In the genomic region with DNA sequence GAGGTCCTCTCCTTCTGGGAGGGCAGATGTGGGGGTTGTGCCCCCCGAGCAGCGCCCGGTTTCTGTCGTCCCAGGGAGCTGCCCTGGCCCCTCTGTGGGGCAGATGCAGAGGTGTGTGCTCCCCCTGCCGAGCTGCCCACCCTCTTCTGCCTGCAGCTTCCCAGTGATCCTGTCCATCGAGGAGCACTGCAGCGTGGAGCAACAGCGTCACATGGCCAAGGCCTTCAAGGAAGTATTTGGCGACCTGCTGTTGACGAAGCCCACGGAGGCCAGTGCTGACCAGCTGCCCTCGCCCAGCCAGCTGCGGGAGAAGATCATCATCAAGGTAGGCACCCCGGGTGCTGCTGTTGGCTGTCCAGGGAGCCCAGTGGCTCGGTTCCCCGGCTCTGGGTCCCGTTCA, we compare ENCODE assay signal across 1 cellular context.
TF ChIP-seq lines count a peak whose summit lies in the region.

No MANE protein-coding gene starts in this region.

TF ChIP-seq in GM12878, 131 proteins besides CTCF, POLR2A, EP300 and RAD21:
- TF ChIP-seq, protein P1, sequence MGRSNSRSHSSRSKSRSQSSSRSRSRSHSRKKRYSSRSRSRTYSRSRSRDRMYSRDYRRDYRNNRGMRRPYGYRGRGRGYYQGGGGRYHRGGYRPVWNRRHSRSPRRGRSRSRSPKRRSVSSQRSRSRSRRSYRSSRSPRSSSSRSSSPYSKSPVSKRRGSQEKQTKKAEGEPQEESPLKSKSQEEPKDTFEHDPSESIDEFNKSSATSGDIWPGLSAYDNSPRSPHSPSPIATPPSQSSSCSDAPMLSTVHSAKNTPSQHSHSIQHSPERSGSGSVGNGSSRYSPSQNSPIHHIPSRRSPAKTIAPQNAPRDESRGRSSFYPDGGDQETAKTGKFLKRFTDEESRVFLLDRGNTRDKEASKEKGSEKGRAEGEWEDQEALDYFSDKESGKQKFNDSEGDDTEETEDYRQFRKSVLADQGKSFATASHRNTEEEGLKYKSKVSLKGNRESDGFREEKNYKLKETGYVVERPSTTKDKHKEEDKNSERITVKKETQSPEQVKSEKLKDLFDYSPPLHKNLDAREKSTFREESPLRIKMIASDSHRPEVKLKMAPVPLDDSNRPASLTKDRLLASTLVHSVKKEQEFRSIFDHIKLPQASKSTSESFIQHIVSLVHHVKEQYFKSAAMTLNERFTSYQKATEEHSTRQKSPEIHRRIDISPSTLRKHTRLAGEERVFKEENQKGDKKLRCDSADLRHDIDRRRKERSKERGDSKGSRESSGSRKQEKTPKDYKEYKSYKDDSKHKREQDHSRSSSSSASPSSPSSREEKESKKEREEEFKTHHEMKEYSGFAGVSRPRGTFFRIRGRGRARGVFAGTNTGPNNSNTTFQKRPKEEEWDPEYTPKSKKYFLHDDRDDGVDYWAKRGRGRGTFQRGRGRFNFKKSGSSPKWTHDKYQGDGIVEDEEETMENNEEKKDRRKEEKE (IDR thresholded peaks at IDR 0.05) = no peak
- no peak for TF ChIP-seq SMARCA5 (IDR thresholded peaks at IDR 0.05)
- no peak for TF ChIP-seq SP1 (IDR thresholded peaks at IDR 0.05; ENCODE audit: low read depth, low read length)
- TF ChIP-seq PML (IDR thresholded peaks at IDR 0.05; ENCODE audit: low read length) = no peak
- no peak for TF ChIP-seq ETV6 (conservative IDR thresholded peaks at IDR 0.05 in 1 of 2, IDR thresholded peaks at IDR 0.05 in 1 of 2; ENCODE audit: borderline replicate concordance in 1 of 2, low read depth in 1 of 2)
- no peak for TF ChIP-seq RFX5 (IDR thresholded peaks at IDR 0.05; ENCODE audit: low read depth, low read length)
- no peak for TF ChIP-seq SMAD5 (IDR thresholded peaks at IDR 0.05; ENCODE audit: low read depth)
- TF ChIP-seq TCF3 (IDR thresholded peaks at IDR 0.05; ENCODE audit: borderline replicate concordance, insufficient read depth, low read depth, low read length) = no peak
